1 cellular context compared by ENCODE assay signal in genomic region chr18:49460958-49461601, GRCh38.
TF ChIP-seq lines count a peak whose summit lies in the region.

No MANE protein-coding gene starts in this region.

TF ChIP-seq in GM23338, 12 proteins besides CTCF, POLR2A, EP300 and RAD21 (continued from another document):
- TF ChIP-seq ZNF462 (CRISPR knock-in tag; IDR thresholded peaks at IDR 0.05) (no peak), CREB1 (CRISPR knock-in tag; IDR thresholded peaks at IDR 0.05; ENCODE audit: low read depth) (no peak), ZNF331 (CRISPR knock-in tag; IDR thresholded peaks at IDR 0.05; ENCODE audit: low read depth) (no peak), JUNB (IDR thresholded peaks at IDR 0.05; ENCODE audit: unreplicated experiment) (no peak), ZNF114 (CRISPR knock-in tag; IDR thresholded peaks at IDR 0.05) (no peak), EZH2 (IDR thresholded peaks at IDR 0.05; ENCODE audit: low read depth, unreplicated experiment) (no peak)
TF ChIP-seq in GM23338: peak in this region for 0.
